Comparison of ENCODE assay signal across 9 cellular contexts in the genomic region with DNA sequence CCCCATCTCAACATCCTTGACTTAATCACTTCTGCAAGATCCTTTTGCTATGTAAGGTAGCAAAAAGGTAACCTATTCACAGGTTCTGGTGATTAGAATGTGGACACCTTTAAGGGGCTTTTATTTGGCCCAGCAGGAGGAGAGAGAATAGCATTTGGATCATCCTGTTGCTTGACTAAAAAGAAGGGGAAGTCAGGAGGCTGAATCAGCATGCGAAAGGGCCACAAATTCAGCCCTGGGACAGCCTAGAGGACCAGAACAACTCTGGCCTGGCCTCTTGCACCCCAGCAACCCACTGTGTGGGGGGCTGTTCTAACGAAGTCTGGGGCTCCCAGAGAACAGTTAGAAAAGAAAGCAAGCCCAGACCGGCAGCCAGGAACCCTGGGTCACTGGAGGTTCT. TPM values are rescaled to one million over a fixed set of nuclear protein-coding genes. Genes with fewer than 3 reads are reported as not detected.
DNase-seq lines count a peak whose midpoint lies in the region; ATAC-seq, FAIRE-seq and TF ChIP-seq lines count a peak whose summit lies in the region.
"Had no signal": no experiment of that assay in that cellular context is flagged by ENCODE, and none has a peak within 500 bp of the region (broad histone marks: within the 10 kb centered on the region; RNA-seq: fewer than 3 reads in every experiment).

No MANE protein-coding gene starts in this region.

- H3K27ac ChIP-seq in SK-N-SH (ENCODE audit: low read depth in 2 of 2, low read length in 1 of 2), result peak overlapping the region in 1 of 2 experiments; percentile 58; a peak in 1 of 4 replicates
- peak overlapping the region; percentile 89 for H3K27ac ChIP-seq in iPS-20b (ENCODE audit: low read length)
- H3K27ac ChIP-seq in subcutaneous abdominal adipose tissue (ENCODE audit: low read depth, low read length), result peak overlapping the region; percentile 99
- H3K27ac ChIP-seq in kidney (ENCODE audit: low read depth in 2 of 2, low read length in 2 of 2), result peak overlapping the region in 1 of 2 donors; percentile 84

- CTCF ChIA-PET in SK-N-SH (lab: Yijun Ruan, JAX), result no interaction called here

- H3K4me2 ChIP-seq in SK-N-SH, result no peak overlapping the region

- H4K20me1 ChIP-seq in SK-N-SH (ENCODE audit: insufficient read depth), result no peaks in the 10 kb centered on the region

- WGBS in SK-N-SH (ENCODE audit: low lambda C conversion rate), result 95% methylated on average over 2 of the region's 3 CpGs

- H3K9me3 ChIP-seq in SK-N-SH (no peaks in the 10 kb centered on the region), T-helper 17 cell (ENCODE audit: control insufficient read depth, low read length, poor library complexity, severe bottlenecking) (no peaks in the 10 kb centered on the region), iPS-20b (ENCODE audit: insufficient read depth, low read depth, low read length) (no peaks in the 10 kb centered on the region), subcutaneous abdominal adipose tissue (ENCODE audit: control insufficient read depth in 5 of 5, low read length in 5 of 5) (peaks cover 0 to 2% (median 0%) of the 10 kb centered on the region in 5 donors), kidney (ENCODE audit: control insufficient read depth in 1 of 2, low read length in 2 of 2) (no peaks in the 10 kb centered on the region)

- H3K4me1 ChIP-seq in SK-N-SH (ENCODE audit: control insufficient read depth in 1 of 2, insufficient read depth in 2 of 2, low read depth in 1 of 2, low read length in 1 of 2), result peaks cover 12 to 15% of the 10 kb centered on the region in 2 experiments; a peak in 2 of 4 replicates
- peaks cover 36% of the 10 kb centered on the region for H3K4me1 ChIP-seq in iPS-20b (ENCODE audit: insufficient read depth, low read length)
- H3K4me1 ChIP-seq in subcutaneous abdominal adipose tissue (ENCODE audit: control insufficient read depth in 5 of 5, insufficient read depth in 5 of 5, low read length in 5 of 5), result peaks cover 11 to 75% (median 67%) of the 10 kb centered on the region in 5 donors
- peaks cover 10 to 16% of the 10 kb centered on the region in 2 donors for H3K4me1 ChIP-seq in kidney (ENCODE audit: control insufficient read depth in 1 of 2, insufficient read depth in 1 of 2, low read depth in 1 of 2, low read length in 2 of 2)

- no peak for TF ChIP-seq EP300 in SK-N-SH (IDR thresholded peaks at IDR 0.05; ENCODE audit: borderline replicate concordance in 1 of 2, low read depth in 1 of 2, low read length in 1 of 2)

- H3K79me2 ChIP-seq in SK-N-SH (ENCODE audit: insufficient read depth), result no peaks in the 10 kb centered on the region; the same call in 1 of the 2 replicates

- peak overlapping the region; percentile 69 for H2AFZ ChIP-seq in SK-N-SH (ENCODE audit: low read depth)

- H3F3A ChIP-seq in SK-N-SH (replicated peaks; ENCODE audit: insufficient read depth), result peaks cover 16% of the 10 kb centered on the region

- H3K4me3 Mint-ChIP-seq in T-helper 17 cell, result peak overlapping the region; percentile 74

- no peak overlapping the region for H3K27ac Mint-ChIP-seq in T-helper 17 cell

- TF ChIP-seq CTCF in SK-N-SH (IDR thresholded peaks at IDR 0.05), result no peak
- no peak for TF ChIP-seq CTCF in kidney (IDR thresholded peaks at IDR 0.05; ENCODE audit: borderline replicate concordance, extremely low read depth, insufficient read depth)

- no peaks in the 10 kb centered on the region for H3K27me3 ChIP-seq in SK-N-SH (ENCODE audit: insufficient read depth)
- peaks cover 4% of the 10 kb centered on the region; the same call in 1 of the 2 replicates for H3K27me3 ChIP-seq in iPS-20b (ENCODE audit: insufficient read depth, low read length)
- H3K27me3 ChIP-seq in subcutaneous abdominal adipose tissue (ENCODE audit: control insufficient read depth in 5 of 5, insufficient read depth in 4 of 5, low read length in 5 of 5), result peaks cover 0 to 3% (median 0%) of the 10 kb centered on the region in 5 donors

- peaks cover 14% of the 10 kb centered on the region for H3K4me1 Mint-ChIP-seq in T-helper 17 cell

- H3K9me2 ChIP-seq in SK-N-SH, result no peaks in the 10 kb centered on the region

- H3K27me3 Mint-ChIP-seq in T-helper 17 cell, result no peaks in the 10 kb centered on the region

- FAIRE-seq in kidney (lab: Jason Lieb, UNC), result no peak
- FAIRE-seq: A204.1 had no signal

- POLR2A ChIA-PET in SK-N-SH (lab: Yijun Ruan, JAX), result no interaction called here

- no peak overlapping the region for H3K9ac ChIP-seq in SK-N-SH
- peak overlapping the region; percentile 77; the same call in 1 of the 2 replicates for H3K9ac ChIP-seq in iPS-20b (ENCODE audit: low read depth, low read length)
- peak overlapping the region; percentile 17 to 62 (median 60) for H3K9ac ChIP-seq in subcutaneous abdominal adipose tissue (ENCODE audit: low read length in 5 of 5)
- H3K9ac ChIP-seq in kidney (ENCODE audit: low read length in 2 of 2), result no peak overlapping the region

- TF ChIP-seq RAD21 in SK-N-SH (IDR thresholded peaks at IDR 0.05; ENCODE audit: low read length), result no peak

- DNase-seq in SK-N-SH (no peak), T-helper 17 cell (no peak), NCI-H1092 (lab: John Stamatoyannopoulos, UW) (no peak), kidney (no peak)

- H3K36me3 ChIP-seq in SK-N-SH (replicated peaks in 1 of 2; ENCODE audit: control insufficient read depth in 1 of 2, insufficient read depth in 2 of 2, low read length in 1 of 2) (no peaks in the 10 kb centered on the region), iPS-20b (ENCODE audit: insufficient read depth, low read depth, low read length) (no peaks in the 10 kb centered on the region), subcutaneous abdominal adipose tissue (ENCODE audit: control insufficient read depth in 5 of 5, insufficient read depth in 5 of 5, low read length in 5 of 5) (no peaks in the 10 kb centered on the region), kidney (ENCODE audit: control insufficient read depth in 1 of 2, insufficient read depth in 2 of 2, low read length in 2 of 2) (no peaks in the 10 kb centered on the region)

- no peak overlapping the region for H3K4me3 ChIP-seq in SK-N-SH (ENCODE audit: low read depth in 2 of 2, low read length in 1 of 2)
- H3K4me3 ChIP-seq in iPS-20b (ENCODE audit: low read length), result 0 out of 2 replicates have a peak overlapping the region, but pooled peaks have one; percentile 14
- no peak overlapping the region for H3K4me3 ChIP-seq in subcutaneous abdominal adipose tissue (ENCODE audit: low read depth in 1 of 5, low read length in 5 of 5)
- no peak overlapping the region for H3K4me3 ChIP-seq in kidney (ENCODE audit: low read length in 2 of 2)

- no peak for ATAC-seq in SK-N-SH treated with all-trans-retinoic acid at 6 μM for 48 hours
- no peak for ATAC-seq in T-helper 17 cell
- no peak for ATAC-seq in HG03520 (IDR thresholded peaks at IDR 0.05; ENCODE audit: unreplicated experiment)

- intact Hi-C loops in kidney (cut with DNase I), result no loop called here

- H3K36me3 Mint-ChIP-seq in T-helper 17 cell (ENCODE audit: low read depth), result no peaks in the 10 kb centered on the region

TF ChIP-seq in SK-N-SH, 30 proteins besides CTCF, POLR2A, EP300 and RAD21:
- TF ChIP-seq NRF1 (IDR thresholded peaks at IDR 0.05; ENCODE audit: low read depth, low read length) (no peak), ELF1 (IDR thresholded peaks at IDR 0.05) (no peak)
- TF ChIP-seq, protein P1, sequence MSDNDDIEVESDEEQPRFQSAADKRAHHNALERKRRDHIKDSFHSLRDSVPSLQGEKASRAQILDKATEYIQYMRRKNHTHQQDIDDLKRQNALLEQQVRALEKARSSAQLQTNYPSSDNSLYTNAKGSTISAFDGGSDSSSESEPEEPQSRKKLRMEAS (IDR thresholded peaks at IDR 0.05; ENCODE audit: low read depth), result no peak

TF ChIP-seq in SK-N-SH treated with all-trans-retinoic acid at 6 μM for 48 hours, 23 proteins besides CTCF, POLR2A, EP300 and RAD21:
- TF ChIP-seq TCF4 (CRISPR knock-in tag; IDR thresholded peaks at IDR 0.05; ENCODE audit: borderline replicate concordance), result no peak
- TF ChIP-seq PPARA (CRISPR knock-in tag; IDR thresholded peaks at IDR 0.05; ENCODE audit: borderline replicate concordance), result no peak
- TF ChIP-seq ESRRG (CRISPR knock-in tag; IDR thresholded peaks at IDR 0.05), result no peak
- TF ChIP-seq, protein P2, sequence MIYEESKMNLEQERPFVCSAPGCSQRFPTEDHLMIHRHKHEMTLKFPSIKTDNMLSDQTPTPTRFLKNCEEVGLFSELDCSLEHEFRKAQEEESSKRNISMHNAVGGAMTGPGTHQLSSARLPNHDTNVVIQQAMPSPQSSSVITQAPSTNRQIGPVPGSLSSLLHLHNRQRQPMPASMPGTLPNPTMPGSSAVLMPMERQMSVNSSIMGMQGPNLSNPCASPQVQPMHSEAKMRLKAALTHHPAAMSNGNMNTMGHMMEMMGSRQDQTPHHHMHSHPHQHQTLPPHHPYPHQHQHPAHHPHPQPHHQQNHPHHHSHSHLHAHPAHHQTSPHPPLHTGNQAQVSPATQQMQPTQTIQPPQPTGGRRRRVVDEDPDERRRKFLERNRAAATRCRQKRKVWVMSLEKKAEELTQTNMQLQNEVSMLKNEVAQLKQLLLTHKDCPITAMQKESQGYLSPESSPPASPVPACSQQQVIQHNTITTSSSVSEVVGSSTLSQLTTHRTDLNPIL (CRISPR knock-in tag; IDR thresholded peaks at IDR 0.05; ENCODE audit: low read depth), result no peak
- TF ChIP-seq RARB (CRISPR knock-in tag; IDR thresholded peaks at IDR 0.05), result no peak
- no peak for TF ChIP-seq CSDC2 (CRISPR knock-in tag; IDR thresholded peaks at IDR 0.05)
- TF ChIP-seq ISL1 (CRISPR knock-in tag; IDR thresholded peaks at IDR 0.05), result no peak

RNA-seq across cellular contexts. Expression of a gene that starts 3.2 kb away (rescaled TPM):
- polyA plus RNA-seq in SK-N-SH (2012; rRNA removed) (12.9 and 13.7 TPM in 2 replicates), kidney (ENCODE audit: insufficient read depth, low read depth, low replicate concordance) (234 TPM)
- polyA plus RNA-seq in SK-N-SH (2012; cell fraction: cytosol; rRNA removed), result 5.8 and 9.2 TPM in 2 replicates
- polyA plus RNA-seq in SK-N-SH (2012; cell fraction: nucleus; rRNA removed), result 11.7 and 13.7 TPM in 2 replicates
- total RNA-seq in T-helper 17 cell (1 to 10 TPM; 1.1 to 3.0 TPM), kidney (37.7 TPM)

RNA-seq across cellular contexts. Expression of a gene that starts 22.2 kb away (rescaled TPM):
- polyA plus RNA-seq in SK-N-SH (2012; rRNA removed), result 31.6 and 42.9 TPM in 2 replicates
- polyA plus RNA-seq in SK-N-SH (2012; cell fraction: cytosol; rRNA removed), result 16.5 and 27.2 TPM in 2 replicates
- 39.2 and 51.2 TPM in 2 replicates for polyA plus RNA-seq in SK-N-SH (2012; cell fraction: nucleus; rRNA removed)
- 10 to 100 TPM; 22.6 to 32.6 TPM for total RNA-seq in T-helper 17 cell
- total RNA-seq in kidney, result 26.4 TPM
- polyA plus RNA-seq in kidney (ENCODE audit: insufficient read depth, low read depth, low replicate concordance), result 10.2 TPM

Comparison
In these comparisons a context has a peak if more than half of its experiments do, and no peak if none do; other contexts are left out.
1. H3K9ac ChIP-seq: peak in iPS-20b (single experiment) and subcutaneous abdominal adipose tissue (5 of 5); none in SK-N-SH (single experiment) and kidney (0 of 2).